7 cellular contexts compared by ENCODE assay signal in the genomic region with DNA sequence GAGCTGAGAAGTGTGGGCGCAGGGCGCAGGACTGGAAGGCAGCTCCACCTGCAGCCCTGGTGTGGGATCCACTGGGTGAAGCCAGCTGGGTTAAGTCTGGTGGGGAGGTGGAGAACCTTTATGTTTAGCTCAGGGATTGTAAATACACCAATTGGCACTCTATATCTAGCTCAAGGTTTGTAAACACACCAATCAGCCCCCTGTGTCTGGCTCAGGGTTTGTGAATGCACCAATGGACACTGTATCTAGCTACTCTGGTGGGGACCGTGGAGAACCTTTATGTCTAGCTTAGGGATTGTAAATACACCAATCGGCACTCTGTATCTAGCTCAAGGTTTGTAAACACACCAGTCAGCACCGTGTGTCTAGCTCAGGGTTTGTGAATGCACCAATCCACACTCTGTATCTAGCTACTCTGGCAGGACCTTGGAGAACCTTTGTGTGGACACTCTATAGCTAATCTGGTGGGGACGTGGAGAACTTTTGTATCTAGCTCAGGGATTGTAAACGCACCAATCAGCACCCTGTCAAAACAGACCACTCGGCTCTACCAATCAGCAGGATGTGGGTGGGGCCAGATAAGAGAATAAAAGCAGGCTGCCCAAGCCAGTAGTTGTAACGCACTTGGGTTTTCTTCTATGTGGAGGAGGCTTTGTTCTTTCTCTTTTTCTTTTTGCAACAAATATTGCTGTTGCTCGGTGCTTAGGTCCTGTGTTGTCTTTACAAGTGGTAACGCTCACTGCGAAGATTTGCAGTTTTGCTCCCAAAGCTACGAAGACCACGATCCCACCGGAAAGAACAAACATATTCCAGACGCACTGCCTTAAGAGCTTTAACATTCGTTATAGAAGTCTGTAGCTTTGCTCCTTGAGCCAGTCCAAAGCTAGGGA. TPM values are rescaled to one million over a fixed set of nuclear protein-coding genes. Genes with fewer than 3 reads are reported as not detected.
DNase-seq lines count a peak whose midpoint lies in the region; ATAC-seq, FAIRE-seq and TF ChIP-seq lines count a peak whose summit lies in the region.
"Not testable (repeated sequence)": the region's sequence is repeated elsewhere in the genome, so short reads cannot be mapped to it uniquely, and the experiment has no call there.
"Had no signal": no experiment of that assay in that cellular context is flagged by ENCODE, and none has a peak within 500 bp of the region (broad histone marks: within the 10 kb centered on the region; RNA-seq: fewer than 3 reads in every experiment).

No MANE protein-coding gene starts in this region.

- intact Hi-C loops in pancreas (cut with DNase I) = not testable (repeated sequence)

- H3K4me2 ChIP-seq in SU-DHL-6 (ENCODE audit: low read depth, low read length, poor library complexity, severe bottlenecking) = peak overlapping the region; percentile 81

- not testable (repeated sequence) for FAIRE-seq in pancreas (lab: Jason Lieb, UNC)

- H3K9me3 ChIP-seq in SU-DHL-6 (ENCODE audit: insufficient read depth, low read length) = peaks cover 29% of the 10 kb centered on the region
- not testable (repeated sequence) for H3K9me3 ChIP-seq in cardiac muscle cell (ENCODE audit: low read depth); pancreas

- TF ChIP-seq CTCF in SU-DHL-6 (IDR thresholded peaks at IDR 0.05; ENCODE audit: insufficient read depth, low read length, poor library complexity, severe bottlenecking); astrocyte of the spinal cord (IDR thresholded peaks at IDR 0.05; ENCODE audit: low read depth, low read length); cardiac muscle cell (IDR thresholded peaks at IDR 0.05; ENCODE audit: low read depth, low read length); pancreas (IDR thresholded peaks at IDR 0.05): not testable (repeated sequence)

- H3K9me2 ChIP-seq in SU-DHL-6 (replicated peaks; ENCODE audit: insufficient read depth, low read length) = not testable (repeated sequence)

- H3K4me3 ChIP-seq in ACC112 (ENCODE audit: low read depth, low read length) (peak overlapping the region; percentile 90), SU-DHL-6 (ENCODE audit: insufficient read depth, low read length, poor library complexity, severe bottlenecking) (peak overlapping the region; percentile 41), astrocyte of the spinal cord (ENCODE audit: low read depth, low read length) (peak overlapping the region; percentile 44), pancreas (peak overlapping the region; percentile 47 to 57 (median 48))
- not testable (repeated sequence) for H3K4me3 ChIP-seq in cardiac muscle cell

- H3K4me1 ChIP-seq in ACC112 (ENCODE audit: control insufficient read depth, insufficient read depth, low read length, unreplicated experiment) (peaks cover 12% of the 10 kb centered on the region), cardiac muscle cell (ENCODE audit: low read depth) (peaks cover 23% of the 10 kb centered on the region), pancreas (peaks cover 0 to 10% (median 7%) of the 10 kb centered on the region in 3 donors)

- not testable (repeated sequence) for H2AFZ ChIP-seq in ACC112 (ENCODE audit: low read length, unreplicated experiment)
- peak overlapping the region; percentile 59 for H2AFZ ChIP-seq in SU-DHL-6 (ENCODE audit: low read depth, low read length, severe bottlenecking)

- H3K27ac ChIP-seq in ACC112 (ENCODE audit: low read depth, low read length) = not testable (repeated sequence)
- H3K27ac ChIP-seq in SU-DHL-6 (ENCODE audit: low read depth, low read length) = peak overlapping the region; percentile 43
- peak overlapping the region; percentile 4 for H3K27ac ChIP-seq in cardiac muscle cell
- peak overlapping the region in 3 of 4 donors; percentile 63 to 82 (median 67) for H3K27ac ChIP-seq in pancreas

- 66 to 69% methylated on average over 17 of the region's 17 CpGs for WGBS in pancreas, 2 donors

- peaks cover 32% of the 10 kb centered on the region for H3K79me2 ChIP-seq in ACC112 (ENCODE audit: control insufficient read depth, insufficient read depth, low read length, unreplicated experiment)
- 0 out of 2 replicates have a peak, but pooled peaks cover 12% of the 10 kb centered on the region for H3K79me2 ChIP-seq in SU-DHL-6 (ENCODE audit: insufficient read depth, low read length)

- in situ Hi-C loops in astrocyte of the spinal cord (cut with HindIII; ENCODE audit: low sequenced_read_pairs) = not testable (repeated sequence)

- peak overlapping the region; percentile 54 for H3K9ac ChIP-seq in SU-DHL-6 (ENCODE audit: low read length)

- ATAC-seq in pancreas = not testable (repeated sequence)

- peaks cover 23% of the 10 kb centered on the region for H3F3A ChIP-seq in SU-DHL-6 (ENCODE audit: insufficient read depth)

- H4K20me1 ChIP-seq in SU-DHL-6 (ENCODE audit: low read depth, low read length) = not testable (repeated sequence)

- not testable (repeated sequence) for H3K27me3 ChIP-seq in ACC112 (ENCODE audit: insufficient read depth, low read length); SU-DHL-6 (ENCODE audit: low read length); cardiac muscle cell; pancreas

- H3K36me3 ChIP-seq in ACC112 (ENCODE audit: insufficient read depth, low read length); SU-DHL-6 (ENCODE audit: low read length); cardiac muscle cell; pancreas: not testable (repeated sequence)

- peak in 40 of 76 experiments; percentile 18 to 69 (median 42) for DNase-seq in HUDEP-2 (lab: John Stamatoyannopoulos, UW; ENCODE audit: unreplicated experiment in 76 of 76)
- not testable (repeated sequence) for DNase-seq in astrocyte of the spinal cord (ENCODE audit: low read depth, low spot score); cardiac muscle cell (ENCODE audit: low read depth in 1 of 2, low spot score in 1 of 2)
- DNase-seq in pancreas = peak in 2 of 6 donors; percentile 37 to 40

RNA-seq across cellular contexts. Expression of gene TMEM14C, which starts 1.7 kb away (rescaled TPM):
- 141 and 220 TPM in 2 replicates for total RNA-seq in cardiac muscle cell
- 407 and 441 TPM in 2 replicates for polyA plus RNA-seq in cardiac muscle cell
- total RNA-seq in pancreas = 10 to 100 TPM; 25.4 to 54.9 (median 36.5) TPM
- polyA plus RNA-seq in pancreas = 10 to 100 TPM; 54.5 to 79.0 TPM

RNA-seq across cellular contexts. Expression of gene TMEM14B, which starts 26.4 kb away (rescaled TPM):
- total RNA-seq in cardiac muscle cell (77.0 and 143 TPM in 2 replicates), pancreas (10 to 100 TPM; 25.9 to 39.0 (median 33.5) TPM)
- polyA plus RNA-seq in cardiac muscle cell (307 and 381 TPM in 2 replicates), pancreas (10 to 100 TPM; 37.0 to 52.1 TPM)

RNA-seq across cellular contexts. Expression of gene PAK1IP1, which starts 26.4 kb away (rescaled TPM):
- total RNA-seq in cardiac muscle cell = 6.2 and 10.4 TPM in 2 replicates
- 14.6 and 16.6 TPM in 2 replicates for polyA plus RNA-seq in cardiac muscle cell
- total RNA-seq in pancreas = 1 to 10 TPM; 2.4 to 7.3 (median 5.2) TPM
- polyA plus RNA-seq in pancreas = 1 to 10 TPM; 3.4 to 6.6 TPM

RNA-seq across cellular contexts. Expression of gene C6orf52, which starts 26.8 kb away (rescaled TPM):
- total RNA-seq in cardiac muscle cell (2.1 and 10.9 TPM in 2 replicates), pancreas (1 to 10 TPM in 2 of 6 donors, under 1 TPM in 4; 0.62 to 2.4 (median 0.95) TPM)
- polyA plus RNA-seq in cardiac muscle cell (3.6 and 7.2 TPM in 2 replicates), pancreas (1 to 10 TPM in 1 of 2 donors, under 1 TPM in 1; 0.80 to 2.7 TPM)
- total RNA-seq: left cardiac atrium had no signal
